In the genomic region with DNA sequence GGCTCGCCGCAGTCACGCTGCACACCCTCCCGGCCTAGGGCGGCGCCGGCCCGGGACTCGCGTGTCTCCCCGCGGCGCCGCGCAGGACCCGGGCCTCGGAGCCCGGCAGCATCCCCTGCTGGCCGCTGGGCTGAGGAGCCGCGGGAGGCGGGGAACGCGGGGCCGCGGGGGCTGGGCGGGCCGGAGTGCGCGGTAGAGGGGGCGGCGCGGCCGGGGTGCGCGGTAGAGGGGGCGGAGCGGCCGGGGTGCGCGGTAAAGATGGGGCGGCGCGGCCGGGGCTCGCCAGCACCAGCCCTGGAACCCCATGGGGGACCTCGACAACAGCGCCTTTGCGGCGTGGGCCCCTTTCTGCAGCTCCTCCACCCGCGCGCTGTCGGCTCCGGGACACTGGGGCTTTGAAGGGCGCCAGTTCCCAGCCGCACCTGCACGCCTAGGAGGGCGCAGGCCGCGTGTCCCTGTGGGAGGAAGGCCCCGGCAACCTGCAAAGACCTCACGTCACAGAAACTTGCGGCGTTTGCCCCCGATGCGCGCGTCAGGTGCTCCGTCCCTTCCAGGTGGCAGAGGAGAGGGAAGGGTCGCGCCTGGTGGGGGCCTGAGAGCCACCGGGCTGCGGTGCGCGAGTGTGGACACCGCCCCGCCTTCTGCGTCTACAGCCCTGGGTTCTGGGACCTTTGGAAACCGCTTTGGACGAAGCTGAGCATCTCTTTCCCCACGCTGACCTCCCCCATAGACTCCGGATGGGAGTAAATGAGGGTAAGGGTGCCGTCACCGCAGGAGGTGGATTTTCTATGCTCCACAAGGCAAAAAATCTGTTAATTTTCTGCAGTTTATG, we compare ENCODE assay signal across 9 cellular contexts. TPM values are rescaled to one million over a fixed set of nuclear protein-coding genes. Genes with fewer than 3 reads are reported as not detected.
A peak's percentile ranks its signal among the peaks of the same experiment; 100 is the strongest.
DNase-seq lines count a peak whose midpoint lies in the region; ATAC-seq lines count a peak whose summit lies in the region.
"Had no signal": no experiment of that assay in that cellular context is flagged by ENCODE, and none has a peak within 500 bp of the region (broad histone marks: within the 10 kb centered on the region; RNA-seq: fewer than 3 reads in every experiment).

No MANE protein-coding gene starts in this region.

- H3K4me3 ChIP-seq in naive thymus-derived CD4-positive, alpha-beta T cell (ENCODE audit: low read length) = no peak overlapping the region

- peak overlapping the region in 5 of 10 donors; percentile 4 to 41 (median 29) for H3K4me3 Mint-ChIP-seq in naive thymus-derived CD4-positive, alpha-beta T cell

- no peaks in the 10 kb centered on the region for H3K9me3 Mint-ChIP-seq in naive thymus-derived CD4-positive, alpha-beta T cell

- ATAC-seq in esophagus mucosa = peak; percentile 68
- peak; percentile 75 for ATAC-seq in naive thymus-derived CD4-positive, alpha-beta T cell
- ATAC-seq in GM18873 (IDR thresholded peaks at IDR 0.05; ENCODE audit: low FRiP score, unreplicated experiment) = no peak
- ATAC-seq in HG03095 (IDR thresholded peaks at IDR 0.05; ENCODE audit: unreplicated experiment) = no peak

- H3K27me3 Mint-ChIP-seq in naive thymus-derived CD4-positive, alpha-beta T cell = peaks cover 51 to 67% (median 60%) of the 10 kb centered on the region in 5 donors

- CTCF ChIA-PET in naive thymus-derived CD4-positive, alpha-beta T cell (lab: Charles Lee) = no interaction called here

- H3K27ac Mint-ChIP-seq in naive thymus-derived CD4-positive, alpha-beta T cell = no peak overlapping the region
- H3K27ac Mint-ChIP-seq: activated naive CD8-positive, alpha-beta T cell had no signal

- no peaks in the 10 kb centered on the region for H3K36me3 ChIP-seq in naive thymus-derived CD4-positive, alpha-beta T cell (ENCODE audit: control insufficient read depth in 2 of 3, insufficient read depth in 3 of 3, low read length in 3 of 3)

- no peaks in the 10 kb centered on the region for H3K27me3 ChIP-seq in naive thymus-derived CD4-positive, alpha-beta T cell (ENCODE audit: control insufficient read depth in 2 of 2, insufficient read depth in 2 of 2, low read length in 2 of 2)

- no peaks in the 10 kb centered on the region for H3K4me1 ChIP-seq in naive thymus-derived CD4-positive, alpha-beta T cell (ENCODE audit: control insufficient read depth in 2 of 2, insufficient read depth in 2 of 2, low read length in 2 of 2)

- peak; percentile 11 for DNase-seq in stimulated activated CD4-positive, alpha-beta T cell treated with anti-CD3 and anti-CD28 coated beads, Interleukin-4, amount 100 ng/mL, for 1 hour
- DNase-seq in stimulated activated CD4-positive, alpha-beta T cell treated with anti-CD3 and anti-CD28 coated beads, Interleukin-1b, Interleukin-23, amount 100 ng/mL, for 48 hours = no peak
- DNase-seq in RPMI8226 = peak; percentile 17
- peak in 2 of 9 donors; percentile 8 to 39 for DNase-seq in naive thymus-derived CD4-positive, alpha-beta T cell
- DNase-seq in GM19240 (ENCODE audit: insufficient read length, low spot score) = no peak

- no peaks in the 10 kb centered on the region for H3K36me3 Mint-ChIP-seq in naive thymus-derived CD4-positive, alpha-beta T cell
- H3K36me3 Mint-ChIP-seq: activated naive CD8-positive, alpha-beta T cell had no signal

- H3K27ac ChIP-seq in naive thymus-derived CD4-positive, alpha-beta T cell (ENCODE audit: low read depth, low read length) = no peak overlapping the region

- peaks cover 0 to 4% (median 0%) of the 10 kb centered on the region in 7 donors for H3K4me1 Mint-ChIP-seq in naive thymus-derived CD4-positive, alpha-beta T cell

- no peaks in the 10 kb centered on the region for H3K9me3 ChIP-seq in naive thymus-derived CD4-positive, alpha-beta T cell (ENCODE audit: control insufficient read depth in 2 of 3, low read length in 3 of 3)

- intact Hi-C loops in naive thymus-derived CD4-positive, alpha-beta T cell (cut with micrococcal nuclease) = no loop called here

- POLR2A ChIA-PET in naive thymus-derived CD4-positive, alpha-beta T cell (lab: Charles Lee) = no interaction called here

RNA-seq across cellular contexts. Expression of gene NSUN2, which starts 49.6 kb away (rescaled TPM):
- 43.0 TPM for total RNA-seq in esophagus mucosa
- total RNA-seq in naive thymus-derived CD4-positive, alpha-beta T cell = 10 to 100 TPM; 52.4 to 87.2 (median 72.9) TPM
- 10 to 100 TPM; 25.4 to 51.8 TPM for polyA plus RNA-seq in naive thymus-derived CD4-positive, alpha-beta T cell

RNA-seq across cellular contexts. Expression of gene SRD5A1, which starts 50.0 kb away (rescaled TPM):
- 55.7 TPM for total RNA-seq in esophagus mucosa
- total RNA-seq in naive thymus-derived CD4-positive, alpha-beta T cell = 10 to 100 TPM in 2 of 5 experiments, 1 to 10 TPM in 3; 3.4 to 11.9 (median 6.6) TPM
- 1 to 10 TPM; 2.9 to 3.7 TPM for polyA plus RNA-seq in naive thymus-derived CD4-positive, alpha-beta T cell

Comparison
In these comparisons a context has a peak if more than half of its experiments do, and no peak if none do; other contexts are left out.
1. DNase-seq: peak in stimulated activated CD4-positive, alpha-beta T cell treated with anti-CD3 and anti-CD28 coated beads, Interleukin-4, amount 100 ng/mL, for 1 hour (single experiment) and RPMI8226 (single experiment); none in stimulated activated CD4-positive, alpha-beta T cell treated with anti-CD3 and anti-CD28 coated beads, Interleukin-1b, Interleukin-23, amount 100 ng/mL, for 48 hours (single experiment) and GM19240 (single experiment).
2. ATAC-seq: peak in esophagus mucosa (single experiment) and naive thymus-derived CD4-positive, alpha-beta T cell (single experiment); none in GM18873 (single experiment) and HG03095 (single experiment).